27 cellular contexts compared by ENCODE assay signal in genomic region chr5:68540798-68541590, GRCh38.
"Had no signal": no experiment of that assay in that cellular context is flagged by ENCODE, and none has a peak within 500 bp of the region (broad histone marks: within the 10 kb centered on the region; RNA-seq: fewer than 3 reads in every experiment).

No MANE protein-coding gene starts in this region.

- ATAC-seq: activated CD8-positive, alpha-beta T cell treated with anti-CD3 and anti-CD28 coated beads for 36 hours; activated T-cell treated with anti-CD3 and anti-CD28 coated beads, Interleukin-2, amount 50 U/mL, for 4 hours; activated T-helper 17 cell treated with anti-CD3 and anti-CD28 coated beads, Interleukin-2, amount 50 U/mL, for 72 hours; heart right ventricle; left ventricle myocardium superior; pancreas; psoas muscle; stimulated activated naive B cell treated with anti-CD40 and anti-IgM and Interleukin-4, amounts not matched to agents 10 μg/mL and 1 μg/mL and 100 μg/mL, for 72 hours; upper lobe of right lung had no signal

- H3K36me3 Mint-ChIP-seq: stimulated activated naive B cell treated with anti-CD40 and anti-IgM and Interleukin-4, amounts not matched to agents 10 μg/mL and 1 μg/mL and 100 μg/mL, for 72 hours had no signal

- H3K36me3 ChIP-seq: esophagus muscularis mucosa, heart right ventricle, pancreas, sigmoid colon, suprapubic skin, tibial artery, upper lobe of right lung, WERI-Rb-1 had no signal

- H3K4me3 Mint-ChIP-seq: activated CD4-positive, alpha-beta T cell treated with anti-CD3 and anti-CD28 coated beads, Interleukin-2, amount 10 ng/mL, durations not matched to agents 7 days and 5 days; activated CD8-positive, alpha-beta T cell treated with anti-CD3 and anti-CD28 coated beads for 36 hours; activated T-cell treated with anti-CD3 and anti-CD28 coated beads, Interleukin-2, amount 50 U/mL, for 4 hours; activated T-helper 17 cell treated with anti-CD3 and anti-CD28 coated beads, Interleukin-2, amount 50 U/mL, for 72 hours; dendritic cell treated with granulocyte-macrophage colony-stimulating factor and Interleukin-4, amounts not matched to agents 40 ng/mL and 50 ng/mL, for 4 days; endodermal cell; stimulated activated naive B cell treated with anti-CD40 and anti-IgM and Interleukin-4, amounts not matched to agents 10 μg/mL and 1 μg/mL and 100 μg/mL, for 72 hours had no signal

- H3K9me3 Mint-ChIP-seq: activated CD4-positive, alpha-beta T cell treated with anti-CD3 and anti-CD28 coated beads, Interleukin-2, amount 10 ng/mL, durations not matched to agents 7 days and 5 days; activated CD8-positive, alpha-beta T cell treated with anti-CD3 and anti-CD28 coated beads for 36 hours; activated T-cell treated with anti-CD3 and anti-CD28 coated beads, Interleukin-2, amount 50 U/mL, for 4 hours; activated T-helper 17 cell treated with anti-CD3 and anti-CD28 coated beads, Interleukin-2, amount 50 U/mL, for 72 hours; dendritic cell treated with granulocyte-macrophage colony-stimulating factor and Interleukin-4, amounts not matched to agents 40 ng/mL and 50 ng/mL, for 4 days; endodermal cell; stimulated activated naive B cell treated with anti-CD40 and anti-IgM and Interleukin-4, amounts not matched to agents 10 μg/mL and 1 μg/mL and 100 μg/mL, for 72 hours had no signal

- H3K9me3 ChIP-seq: esophagus muscularis mucosa, heart right ventricle, pancreas, psoas muscle, sigmoid colon, suprapubic skin, tibial artery, upper lobe of right lung had no signal

- H3K27ac ChIP-seq: esophagus muscularis mucosa, heart right ventricle, pancreas, psoas muscle, sigmoid colon, suprapubic skin, tibial artery, upper lobe of right lung, WERI-Rb-1 had no signal

- H3K4me1 ChIP-seq: esophagus muscularis mucosa, pancreas, psoas muscle, upper lobe of right lung had no signal

- H3K4me3 ChIP-seq: esophagus muscularis mucosa, heart right ventricle, pancreas, psoas muscle, sigmoid colon, smooth muscle cell, suprapubic skin, tibial artery, upper lobe of right lung had no signal

- DNase-seq: activated CD4-positive, alpha-beta T cell treated with anti-CD3 and anti-CD28 coated beads, Interleukin-2, amount 10 ng/mL, durations not matched to agents 7 days and 5 days; activated CD4-positive, CD25-positive, alpha-beta regulatory T cell treated with anti-CD3 and anti-CD28 coated beads, Interleukin-2, amount 50 U/mL, for 72 hours; activated CD8-positive, alpha-beta T cell treated with anti-CD3 and anti-CD28 coated beads for 36 hours; activated gamma-delta T cell treated with Interleukin-2 at 50 U/mL for 16 hours; activated naive CD4-positive, alpha-beta T cell treated with anti-CD3 and anti-CD28 coated beads, Interleukin-2, amount 50 U/mL, for 16 hours; activated T-cell treated with anti-CD3 and anti-CD28 coated beads, Interleukin-2, amount 50 U/mL, for 4 hours; amygdala; central memory CD4-positive, alpha-beta T cell; endodermal cell; foreskin melanocyte; heart right ventricle; left ventricle myocardium superior; nucleus accumbens; pancreas; psoas muscle; sigmoid colon; stimulated activated CD4-positive, alpha-beta T cell treated with anti-CD3 and anti-CD28 coated beads, Interleukin-2, amount 100 ng/mL, for 24 hours; stimulated activated naive B cell treated with anti-CD40 and anti-IgM and Interleukin-4, amounts not matched to agents 10 μg/mL and 1 μg/mL and 100 μg/mL, for 72 hours; T-helper 1 cell; tibial artery; upper lobe of right lung; WERI-Rb-1 had no signal

- H3K27ac Mint-ChIP-seq: activated CD4-positive, alpha-beta T cell treated with anti-CD3 and anti-CD28 coated beads, Interleukin-2, amount 10 ng/mL, durations not matched to agents 7 days and 5 days; activated CD8-positive, alpha-beta T cell treated with anti-CD3 and anti-CD28 coated beads for 36 hours; activated T-helper 17 cell treated with anti-CD3 and anti-CD28 coated beads, Interleukin-2, amount 50 U/mL, for 72 hours; dendritic cell treated with granulocyte-macrophage colony-stimulating factor and Interleukin-4, amounts not matched to agents 40 ng/mL and 50 ng/mL, for 4 days; endodermal cell; stimulated activated naive B cell treated with anti-CD40 and anti-IgM and Interleukin-4, amounts not matched to agents 10 μg/mL and 1 μg/mL and 100 μg/mL, for 72 hours had no signal

- H3K27me3 ChIP-seq: esophagus muscularis mucosa, pancreas, sigmoid colon, suprapubic skin, tibial artery, upper lobe of right lung had no signal

- H3K4me1 Mint-ChIP-seq: activated CD4-positive, alpha-beta T cell treated with anti-CD3 and anti-CD28 coated beads, Interleukin-2, amount 10 ng/mL, durations not matched to agents 7 days and 5 days; endodermal cell had no signal
